ENCODE assay signal across 8 cellular contexts in the genomic region with DNA sequence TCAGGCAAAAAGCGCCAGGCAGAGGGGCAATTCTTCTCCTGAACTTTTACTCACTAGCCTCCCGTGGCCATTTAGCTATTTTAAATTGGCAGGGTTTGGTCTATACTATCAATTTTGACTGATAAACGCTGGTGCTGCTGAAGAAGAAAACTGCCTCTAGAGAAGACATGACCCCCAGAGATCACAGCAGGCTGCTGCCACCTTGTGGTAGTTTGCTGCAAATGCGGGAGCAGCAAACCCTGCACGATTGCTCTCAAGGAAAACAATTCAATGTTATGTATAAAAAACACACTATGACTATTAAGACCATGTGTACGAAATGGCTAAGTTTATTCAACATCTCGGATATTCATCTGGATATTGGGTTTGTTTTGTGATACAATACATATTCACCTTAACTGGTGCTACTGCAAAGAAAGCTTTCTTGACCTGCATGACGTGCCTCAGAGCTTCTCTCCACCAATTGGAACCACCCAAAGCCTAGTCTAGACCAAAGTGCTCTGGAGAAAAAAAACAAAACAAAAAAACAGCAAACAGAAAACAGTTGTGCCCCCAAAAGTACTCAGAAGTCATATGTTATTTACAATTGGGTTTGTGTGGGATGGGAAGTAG. TPM values are rescaled to one million over a fixed set of nuclear protein-coding genes. Genes with fewer than 3 reads are reported as not detected.
DNase-seq lines count a peak whose midpoint lies in the region; ATAC-seq, FAIRE-seq and TF ChIP-seq lines count a peak whose summit lies in the region.

No MANE protein-coding gene starts in this region.

- H3K27ac Mint-ChIP-seq in activated CD8-positive, alpha-beta T cell treated with anti-CD3 and anti-CD28 coated beads, Interleukin-2, amount 10 ng/mL, durations not matched to agents 7 days and 5 days = no peak overlapping the region
- H3K27ac Mint-ChIP-seq in naive B cell = peak overlapping the region in 3 of 6 donors; percentile 38 to 86 (median 68)
- H3K27ac Mint-ChIP-seq in stimulated activated effector memory CD8-positive, alpha-beta T cell treated with anti-CD3 and anti-CD28 coated beads, Interleukin-12 subunit alpha, Interleukin-12 subunit beta, amount 100 ng/mL, for 72 hours = no peak overlapping the region

- H2AFZ ChIP-seq in H1 (ENCODE audit: low read length) = no peak overlapping the region

- no peaks in the 10 kb centered on the region for H3K27me3 Mint-ChIP-seq in activated CD8-positive, alpha-beta T cell treated with anti-CD3 and anti-CD28 coated beads, Interleukin-2, amount 10 ng/mL, durations not matched to agents 7 days and 5 days (ENCODE audit: low read depth)
- no peaks in the 10 kb centered on the region for H3K27me3 Mint-ChIP-seq in naive B cell

- DNase-seq in AG08396 (ENCODE audit: low spot score) (peak; percentile 62), GM18507 (ENCODE audit: extremely low spot score, insufficient read length, low read depth) (peak; percentile 39), NCI-H69 (lab: John Stamatoyannopoulos, UW) (peak; percentile 69), H1 (ENCODE audit: low read depth in 1 of 2, low spot score in 2 of 2) (peak; percentile 21 to 75), naive B cell (peak; percentile 45)
- peak; percentile 80 for DNase-seq in activated CD8-positive, alpha-beta T cell treated with anti-CD3 and anti-CD28 coated beads, Interleukin-2, amount 10 ng/mL, durations not matched to agents 7 days and 5 days
- DNase-seq in stimulated activated effector memory CD8-positive, alpha-beta T cell treated with anti-CD3 and anti-CD28 coated beads, Interleukin-12 subunit alpha, Interleukin-12 subunit beta, amount 100 ng/mL, for 72 hours (ENCODE audit: low spot score in 2 of 2) = peak; percentile 61 to 79

- no peaks in the 10 kb centered on the region for H3K79me1 ChIP-seq in H1 (ENCODE audit: low read depth, low read length)

- H2BK15ac ChIP-seq in H1 (ENCODE audit: low read length) = no peak overlapping the region

- H3K4me3 Mint-ChIP-seq in activated CD8-positive, alpha-beta T cell treated with anti-CD3 and anti-CD28 coated beads, Interleukin-2, amount 10 ng/mL, durations not matched to agents 7 days and 5 days = no peak overlapping the region
- H3K4me3 Mint-ChIP-seq in naive B cell = no peak overlapping the region
- no peak overlapping the region for H3K4me3 Mint-ChIP-seq in stimulated activated effector memory CD8-positive, alpha-beta T cell treated with anti-CD3 and anti-CD28 coated beads, Interleukin-12 subunit alpha, Interleukin-12 subunit beta, amount 100 ng/mL, for 72 hours

- no peak overlapping the region for H3K18ac ChIP-seq in H1 (ENCODE audit: extremely low read depth, low read length)

- no peak overlapping the region for H3K27ac ChIP-seq in H1 (ENCODE audit: low read depth, low read length)

- FAIRE-seq in GM18507 (lab: Jason Lieb, UNC) (peak; percentile 77), H1 (lab: Jason Lieb, UNC) (peak; percentile 68)

- H3K4me3 ChIP-seq in H1 (ENCODE audit: extremely low read depth in 1 of 4, insufficient read depth in 2 of 4, low read depth in 3 of 4, low read length in 4 of 4) = no peak overlapping the region

- no peak overlapping the region for H2BK12ac ChIP-seq in H1 (ENCODE audit: low read depth, low read length)

- H3K27me3 ChIP-seq in H1 (replicated peaks in 1 of 4; ENCODE audit: control insufficient read depth in 3 of 4, extremely low read depth in 1 of 4, insufficient read depth in 3 of 4, low read length in 3 of 4) = no peaks in the 10 kb centered on the region

- no peaks in the 10 kb centered on the region for H3K23me2 ChIP-seq in H1 (ENCODE audit: low read depth, low read length)

- peak; percentile 88 for TF ChIP-seq RAD21 in H1 (IDR thresholded peaks at IDR 0.05 in 1 of 2, conservative IDR thresholded peaks at IDR 0.05 in 1 of 2; ENCODE audit: low read depth in 2 of 2, low read length in 2 of 2)

- H4K8ac ChIP-seq in H1 (ENCODE audit: extremely low read depth, insufficient read depth, low read length) = no peak overlapping the region

- H3K36me3 ChIP-seq in H1 (ENCODE audit: control insufficient read depth in 2 of 4, insufficient read depth in 4 of 4, low read length in 3 of 4) = peaks cover 56 to 82% (median 75%) of the 10 kb centered on the region in 4 experiments

- POLR2A ChIA-PET in activated CD8-positive, alpha-beta T cell treated with anti-CD3 and anti-CD28 coated beads, Interleukin-2, amount 10 ng/mL, durations not matched to agents 7 days and 5 days (lab: Charles Lee) = interaction anchor here (1.1 to 2.2 kb wide), 2 partner anchors 20 to 136 kb away, joined by 4 to 6 read pairs; a partner anchor contains a TSS
- POLR2A ChIA-PET in H1 (lab: Charles Lee; ENCODE audit: partially characterized antibody) = interaction anchor here (0.7 to 15.5 kb wide), 8 partner anchors 9 to 109 kb away, joined by 3 to 198 read pairs (median 5); a partner anchor contains a TSS

- H2AK5ac ChIP-seq in H1 (ENCODE audit: low read depth, low read length) = no peak overlapping the region

- no peak for TF ChIP-seq EP300 in H1 (IDR thresholded peaks at IDR 0.05; ENCODE audit: borderline replicate concordance in 1 of 2, low read depth in 2 of 2, low read length in 2 of 2)

- H3K4me1 Mint-ChIP-seq in activated CD8-positive, alpha-beta T cell treated with anti-CD3 and anti-CD28 coated beads, Interleukin-2, amount 10 ng/mL, durations not matched to agents 7 days and 5 days (ENCODE audit: low read depth) = peaks cover 14% of the 10 kb centered on the region
- peaks cover 0 to 5% (median 4%) of the 10 kb centered on the region in 3 donors for H3K4me1 Mint-ChIP-seq in naive B cell
- no peaks in the 10 kb centered on the region for H3K4me1 Mint-ChIP-seq in stimulated activated effector memory CD8-positive, alpha-beta T cell treated with anti-CD3 and anti-CD28 coated beads, Interleukin-12 subunit alpha, Interleukin-12 subunit beta, amount 100 ng/mL, for 72 hours

- no peak overlapping the region for H3K4ac ChIP-seq in H1 (replicated peaks; ENCODE audit: insufficient read length, low read depth, low read length)

- H3K9me3 ChIP-seq in H1 (ENCODE audit: insufficient read depth in 2 of 2, low read depth in 1 of 2, low read length in 1 of 2) = no peaks in the 10 kb centered on the region

- no peak for TF ChIP-seq POLR2A in H1 (IDR thresholded peaks at IDR 0.05; ENCODE audit: control extremely low read depth in 1 of 2, low read depth in 2 of 2, low read length in 2 of 2)

- H3K79me2 ChIP-seq in H1 (ENCODE audit: control insufficient read depth in 1 of 2, insufficient read depth in 2 of 2, low read length in 2 of 2) = no peaks in the 10 kb centered on the region

- CTCF ChIA-PET in activated CD8-positive, alpha-beta T cell treated with anti-CD3 and anti-CD28 coated beads, Interleukin-2, amount 10 ng/mL, durations not matched to agents 7 days and 5 days (lab: Charles Lee) = interaction anchor here (0.5 to 6.4 kb wide), 32 partner anchors 8 to 399 kb away, joined by 3 to 90 read pairs (median 4); a partner anchor contains a TSS
- CTCF ChIA-PET in H1 (lab: Charles Lee; ENCODE audit: partially characterized antibody) = interaction anchor here (0.6 to 11.0 kb wide), 41 partner anchors 10 to 912 kb away, joined by 3 to 149 read pairs (median 4); a partner anchor contains a TSS

- TF ChIP-seq CTCF in H1 (IDR thresholded peaks at IDR 0.05; ENCODE audit: control extremely low read depth in 1 of 3, insufficient read depth in 1 of 3, low read depth in 1 of 3, low read length in 3 of 3) = peak; percentile 82 to 94 (median 88)

- no peak overlapping the region for H2BK120ac ChIP-seq in H1 (replicated peaks; ENCODE audit: low read depth, low read length)

- peaks cover 79% of the 10 kb centered on the region for H3K36me3 Mint-ChIP-seq in activated CD8-positive, alpha-beta T cell treated with anti-CD3 and anti-CD28 coated beads, Interleukin-2, amount 10 ng/mL, durations not matched to agents 7 days and 5 days (ENCODE audit: low read depth)
- H3K36me3 Mint-ChIP-seq in naive B cell = peaks cover 19 to 28% of the 10 kb centered on the region in 2 donors
- H3K36me3 Mint-ChIP-seq in stimulated activated effector memory CD8-positive, alpha-beta T cell treated with anti-CD3 and anti-CD28 coated beads, Interleukin-12 subunit alpha, Interleukin-12 subunit beta, amount 100 ng/mL, for 72 hours = peaks cover 81% of the 10 kb centered on the region

- no peak overlapping the region for H4K5ac ChIP-seq in H1 (ENCODE audit: insufficient read length, low read depth, low read length)

- no peaks in the 10 kb centered on the region for H3K9me3 Mint-ChIP-seq in activated CD8-positive, alpha-beta T cell treated with anti-CD3 and anti-CD28 coated beads, Interleukin-2, amount 10 ng/mL, durations not matched to agents 7 days and 5 days (ENCODE audit: insufficient read depth)
- no peaks in the 10 kb centered on the region for H3K9me3 Mint-ChIP-seq in naive B cell
- no peaks in the 10 kb centered on the region for H3K9me3 Mint-ChIP-seq in stimulated activated effector memory CD8-positive, alpha-beta T cell treated with anti-CD3 and anti-CD28 coated beads, Interleukin-12 subunit alpha, Interleukin-12 subunit beta, amount 100 ng/mL, for 72 hours

- no peak overlapping the region for H2BK5ac ChIP-seq in H1 (ENCODE audit: low read depth, low read length)

- ATAC-seq in HG03045 (IDR thresholded peaks at IDR 0.05; ENCODE audit: unreplicated experiment) = peak; percentile 68
- ATAC-seq in activated CD8-positive, alpha-beta T cell treated with anti-CD3 and anti-CD28 coated beads, Interleukin-2, amount 10 ng/mL, durations not matched to agents 7 days and 5 days = peak; percentile 75
- ATAC-seq in naive B cell (ENCODE audit: low read depth in 2 of 2) = peak; percentile 65 to 76
- peak; percentile 81 for ATAC-seq in stimulated activated effector memory CD8-positive, alpha-beta T cell treated with anti-CD3 and anti-CD28 coated beads, Interleukin-12 subunit alpha, Interleukin-12 subunit beta, amount 100 ng/mL, for 72 hours

- peaks cover 0 to 5% of the 10 kb centered on the region in 2 experiments for H4K20me1 ChIP-seq in H1 (replicated peaks in 1 of 2; ENCODE audit: control insufficient read depth in 1 of 2, insufficient read depth in 2 of 2, low read length in 2 of 2)

- no peak overlapping the region for H3K23ac ChIP-seq in H1 (ENCODE audit: insufficient read length)

- H3K4me2 ChIP-seq in H1 (ENCODE audit: insufficient read depth in 1 of 2, low read depth in 2 of 2, low read length in 2 of 2) = no peak overlapping the region

- 73% methylated on average over 8 of the region's 8 CpGs; no CpG with 5 or more reads in 1 of the 2 experiments for WGBS in H1 (ENCODE audit: extremely low coverage in 1 of 2, insufficient coverage in 1 of 2, insufficient read length in 1 of 2, insufficient replicate concordance in 2 of 2, low coverage in 1 of 2, low lambda C conversion rate in 2 of 2, missing lambda C conversion rate in 1 of 2), 2 experiments

- no peak overlapping the region for H3K14ac ChIP-seq in H1 (ENCODE audit: insufficient read length)

- no peaks in the 10 kb centered on the region; a peak in 1 of 7 replicates for H3K4me1 ChIP-seq in H1 (replicated peaks in 1 of 4; ENCODE audit: control insufficient read depth in 3 of 4, insufficient read depth in 4 of 4, low read length in 3 of 4)

- H3K56ac ChIP-seq in H1 (replicated peaks; ENCODE audit: insufficient read length, low read depth, low read length) = no peak overlapping the region

- H3K9ac ChIP-seq in H1 (replicated peaks in 1 of 4; ENCODE audit: extremely low read depth in 1 of 4, low read depth in 3 of 4, low read length in 3 of 4) = no peak overlapping the region

- H2BK20ac ChIP-seq in H1 (ENCODE audit: low read length) = no peak overlapping the region

- H4K91ac ChIP-seq in H1 (replicated peaks; ENCODE audit: insufficient read length, low read length) = no peak overlapping the region

RNA-seq across cellular contexts. Expression of a gene that starts 19.5 kb away (rescaled TPM):
- total RNA-seq in activated CD8-positive, alpha-beta T cell treated with anti-CD3 and anti-CD28 coated beads, Interleukin-2, amount 10 ng/mL, durations not matched to agents 7 days and 5 days = not detected
- not detected in 2 replicates for total RNA-seq in H1 (2021; fragmentation: NEBNext Ultra II Directional; extraction: Animal tissue kit (Norgen Biotek cat#: 25700))
- polyA plus RNA-seq in H1 (2011; rRNA removed) (0.08 TPM in 1 of 2 replicates, not detected in the other), naive B cell (ENCODE audit: low read depth in 6 of 6) (not detected)
- not detected for polyA plus RNA-seq in H1 (2011; cell fraction: cytosol; rRNA removed)
- polyA plus RNA-seq in H1 (2011; cell fraction: nucleus; rRNA removed) = not detected
- polyA plus RNA-seq in H1 (2012, experiment 1 of 2) = not detected in 4 replicates
- not detected for polyA plus RNA-seq in H1 (2012, experiment 2 of 2)
- polyA plus RNA-seq in H1 (2013, experiment 1 of 2) = not detected
- not detected for polyA plus RNA-seq in H1 (2013, experiment 2 of 2)
- polyA minus RNA-seq in H1 (2011; rRNA and poly(A)+ RNA removed) = not detected in 2 replicates
- polyA minus RNA-seq in H1 (2011; cell fraction: cytosol; rRNA and poly(A)+ RNA removed) = not detected
- polyA minus RNA-seq in H1 (2011; cell fraction: nucleus; rRNA and poly(A)+ RNA removed) = not detected

RNA-seq across cellular contexts. Expression of a gene that starts 20.7 kb away (rescaled TPM):
- 100 to 1,000 TPM; 217 to 220 TPM for total RNA-seq in activated CD8-positive, alpha-beta T cell treated with anti-CD3 and anti-CD28 coated beads, Interleukin-2, amount 10 ng/mL, durations not matched to agents 7 days and 5 days
- 293 TPM in 2 replicates for total RNA-seq in H1 (2021; fragmentation: NEBNext Ultra II Directional; extraction: Animal tissue kit (Norgen Biotek cat#: 25700))
- polyA plus RNA-seq in H1 (2011; rRNA removed) = 262 and 275 TPM in 2 replicates
- polyA plus RNA-seq in H1 (2011; cell fraction: cytosol; rRNA removed) = 388 TPM
- polyA plus RNA-seq in H1 (2011; cell fraction: nucleus; rRNA removed) = 398 TPM
- polyA plus RNA-seq in H1 (2012, experiment 1 of 2) = 284 to 317 TPM (median 306 TPM) in 4 replicates
- polyA plus RNA-seq in H1 (2012, experiment 2 of 2) = 63.7 TPM
- 154 TPM for polyA plus RNA-seq in H1 (2013, experiment 1 of 2)
- polyA plus RNA-seq in H1 (2013, experiment 2 of 2) = 151 TPM
- 510 and 545 TPM in 2 replicates for polyA minus RNA-seq in H1 (2011; rRNA and poly(A)+ RNA removed)
- polyA minus RNA-seq in H1 (2011; cell fraction: cytosol; rRNA and poly(A)+ RNA removed) = 161 TPM
- 219 TPM for polyA minus RNA-seq in H1 (2011; cell fraction: nucleus; rRNA and poly(A)+ RNA removed)
- 10 to 100 TPM; 45.1 to 70.0 (median 57.3) TPM for polyA plus RNA-seq in naive B cell (ENCODE audit: low read depth in 6 of 6)
